ENCODE assay signal across 16 cellular contexts in genomic region chr17:76390003-76390421, GRCh38.
"Had no signal": no experiment of that assay in that cellular context is flagged by ENCODE, and none has a peak within 500 bp of the region (broad histone marks: within the 10 kb centered on the region; RNA-seq: fewer than 3 reads in every experiment).

No MANE protein-coding gene starts in this region.

- H3K27ac Mint-ChIP-seq: dendritic cell treated with granulocyte-macrophage colony-stimulating factor and Interleukin-4, amounts not matched to agents 40 ng/mL and 50 ng/mL, for 4 days; mesothelial cell of epicardium; neural progenitor cell had no signal

- H3K4me3 ChIP-seq: lower lobe of right lung, neural progenitor cell, tibial artery, vagina had no signal

- ATAC-seq: activated naive CD4-positive, alpha-beta T cell treated with anti-CD3 and anti-CD28 coated beads, Interleukin-2, amount 50 U/mL, for 72 hours; effector memory CD8-positive, alpha-beta T cell; lower lobe of right lung had no signal

- H3K9ac ChIP-seq: neural progenitor cell, parathyroid adenoma had no signal

- H3K9me3 ChIP-seq: lower lobe of right lung, tibial artery, vagina had no signal

- H3K36me3 ChIP-seq: neural progenitor cell had no signal

- H3K36me3 Mint-ChIP-seq: activated naive CD4-positive, alpha-beta T cell treated with anti-CD3 and anti-CD28 coated beads, Interleukin-2, amount 50 U/mL, for 72 hours had no signal

- H3K27me3 ChIP-seq: tibial artery, vagina had no signal

- H3K4me3 Mint-ChIP-seq: dendritic cell treated with granulocyte-macrophage colony-stimulating factor and Interleukin-4, amounts not matched to agents 40 ng/mL and 50 ng/mL, for 4 days; effector memory CD8-positive, alpha-beta T cell; mesothelial cell of epicardium; neural progenitor cell had no signal

- H3K79me2 ChIP-seq: parathyroid adenoma had no signal

- H3K9me3 Mint-ChIP-seq: activated naive CD4-positive, alpha-beta T cell treated with anti-CD3 and anti-CD28 coated beads, Interleukin-2, amount 50 U/mL, for 72 hours; brain; dendritic cell treated with granulocyte-macrophage colony-stimulating factor and Interleukin-4, amounts not matched to agents 40 ng/mL and 50 ng/mL, for 4 days; effector memory CD8-positive, alpha-beta T cell; mesothelial cell of epicardium; neural progenitor cell had no signal

- H3K4me1 ChIP-seq: neural progenitor cell had no signal

- DNase-seq: activated CD4-positive, alpha-beta T cell treated with anti-CD3 and anti-CD28 coated beads for 48 hours; activated effector memory CD4-positive, alpha-beta T cell treated with Interleukin-2 at 50 U/mL for 16 hours; activated T-cell treated with anti-CD3 and anti-CD28 coated beads, Interleukin-2, amount 50 U/mL, for 1 hour; amniotic stem cell; cerebellar nuclear complex; effector memory CD8-positive, alpha-beta T cell; lower lobe of right lung; small intestine; tibial artery had no signal

- H2AFZ ChIP-seq: neural progenitor cell, parathyroid adenoma had no signal

- H3K4me1 Mint-ChIP-seq: brain had no signal

- H3K27ac ChIP-seq: lower lobe of right lung, neural progenitor cell, parathyroid adenoma, tibial artery, vagina had no signal

- H3K4me2 ChIP-seq: neural progenitor cell had no signal

- H3K27me3 Mint-ChIP-seq: dendritic cell treated with granulocyte-macrophage colony-stimulating factor and Interleukin-4, amounts not matched to agents 40 ng/mL and 50 ng/mL, for 4 days; effector memory CD8-positive, alpha-beta T cell had no signal
